Comparison of ENCODE assay signal across 10 cellular contexts in genomic region chr1:12001996-12002493, GRCh38. TPM values are rescaled to one million over a fixed set of nuclear protein-coding genes. Genes with fewer than 3 reads are reported as not detected.
A peak's percentile ranks its signal among the peaks of the same experiment; 100 is the strongest.
DNase-seq lines count a peak whose midpoint lies in the region; ATAC-seq and TF ChIP-seq lines count a peak whose summit lies in the region.
"Had no signal": no experiment of that assay in that cellular context is flagged by ENCODE, and none has a peak within 500 bp of the region (broad histone marks: within the 10 kb centered on the region; RNA-seq: fewer than 3 reads in every experiment).

No MANE protein-coding gene starts in this region.

- H3K9ac ChIP-seq in mesenchymal stem cell (ENCODE audit: low read length) = no peak overlapping the region

- POLR2A ChIA-PET in PC-9 (lab: Charles Lee; ENCODE audit: unreplicated experiment) = no interaction called here

- H4K20me1 ChIP-seq in PC-9 (ENCODE audit: insufficient read depth) = no peaks in the 10 kb centered on the region

- peaks cover 20% of the 10 kb centered on the region for H3K79me1 ChIP-seq in mesenchymal stem cell (replicated peaks; ENCODE audit: low read length, poor library complexity, severe bottlenecking)

- H3F3A ChIP-seq in PC-9 (ENCODE audit: insufficient read depth, low read depth) = 0 out of 2 replicates have a peak, but pooled peaks cover 4% of the 10 kb centered on the region

- CTCF ChIA-PET in PC-9 (lab: Charles Lee) = no interaction called here

- no peak for TF ChIP-seq CTCF in PC-9 (conservative IDR thresholded peaks at IDR 0.05)

- ATAC-seq in effector memory CD8-positive, alpha-beta T cell (replicated peaks) = no peak

- DNase-seq in ELR (ENCODE audit: low read depth) (peak; percentile 66), PC-9 (peak; percentile 14 to 40), epithelial cell of prostate (ENCODE audit: low read depth, low spot score) (no peak), mesenchymal stem cell (no peak), NCI-H526 (lab: John Stamatoyannopoulos, UW) (no peak), H7 (no peak), NCI-H2196 (lab: John Stamatoyannopoulos, UW; ENCODE audit: unreplicated experiment) (no peak)
- DNase-seq in effector memory CD8-positive, alpha-beta T cell = no peak
- DNase-seq: esophagus squamous epithelium had no signal

- H2AK5ac ChIP-seq in mesenchymal stem cell (ENCODE audit: low read length, severe bottlenecking) = no peak overlapping the region

- H2BK15ac ChIP-seq in mesenchymal stem cell (ENCODE audit: low read depth, poor library complexity, severe bottlenecking) = no peak overlapping the region

- no peak overlapping the region for H3K4me2 ChIP-seq in PC-9
- H3K4me2 ChIP-seq in mesenchymal stem cell (ENCODE audit: low read length, poor library complexity, severe bottlenecking) = no peak overlapping the region

- no peak overlapping the region for H2BK120ac ChIP-seq in mesenchymal stem cell (ENCODE audit: low read depth, low read length)

- H3K4me3 ChIP-seq in PC-9 (no peak overlapping the region), mesenchymal stem cell (ENCODE audit: insufficient read depth in 1 of 2, low read depth in 1 of 2, low read length in 2 of 2) (no peak overlapping the region), H7 (ENCODE audit: insufficient read depth, low read depth, low read length) (no peak overlapping the region)
- H3K4me3 ChIP-seq: esophagus squamous epithelium had no signal

- no peak overlapping the region for H3K23ac ChIP-seq in mesenchymal stem cell (ENCODE audit: low read length in 2 of 2)

- H3K9me3 Mint-ChIP-seq in effector memory CD8-positive, alpha-beta T cell = no peaks in the 10 kb centered on the region
- H3K9me3 Mint-ChIP-seq: CD4-positive, alpha-beta T cell had no signal

- BruUV-seq in PC-9 (replicated peaks; lab: Mats Ljungman, UMichigan) = no TSS peak

- H3K14ac ChIP-seq in mesenchymal stem cell (ENCODE audit: low read length in 2 of 2) = no peak overlapping the region

- H3K9me2 ChIP-seq in PC-9 (ENCODE audit: insufficient read depth) = no peaks in the 10 kb centered on the region

- H4K91ac ChIP-seq in mesenchymal stem cell (ENCODE audit: low read length) = no peak overlapping the region

- WGBS in mesenchymal stem cell = 97% methylated on average over 10 of the region's 10 CpGs

- no peaks in the 10 kb centered on the region for H3K27me3 Mint-ChIP-seq in effector memory CD8-positive, alpha-beta T cell
- H3K27me3 Mint-ChIP-seq: CD4-positive, alpha-beta T cell had no signal

- H3K9me3 ChIP-seq in PC-9 (ENCODE audit: insufficient read depth, low read depth) = no peaks in the 10 kb centered on the region
- no peaks in the 10 kb centered on the region for H3K9me3 ChIP-seq in mesenchymal stem cell (ENCODE audit: control insufficient read depth, low read length)
- H3K9me3 ChIP-seq: esophagus squamous epithelium had no signal

- no peak overlapping the region for H4K8ac ChIP-seq in mesenchymal stem cell (ENCODE audit: low read length)

- intact Hi-C loops in PC-9 (cut with micrococcal nuclease; ENCODE audit: unreplicated experiment) = no loop called here

- no peak overlapping the region for H2BK5ac ChIP-seq in mesenchymal stem cell (ENCODE audit: low read depth, low read length, poor library complexity, severe bottlenecking)

- H3K27ac Mint-ChIP-seq in effector memory CD8-positive, alpha-beta T cell = no peak overlapping the region
- H3K27ac Mint-ChIP-seq: CD4-positive, alpha-beta T cell had no signal

- H3K18ac ChIP-seq in mesenchymal stem cell (ENCODE audit: low read depth in 1 of 2, low read length in 2 of 2) = no peak overlapping the region

- H3K27ac ChIP-seq in PC-9 (peak overlapping the region; percentile 39; the same call in 1 of the 2 replicates), epithelial cell of prostate (peak overlapping the region; percentile 39), mesenchymal stem cell (ENCODE audit: low read length, poor library complexity, severe bottlenecking) (peak overlapping the region; percentile 1)
- H3K27ac ChIP-seq: esophagus squamous epithelium had no signal

- H3K79me2 ChIP-seq in PC-9 (ENCODE audit: low read depth) = no peaks in the 10 kb centered on the region

- H2BK12ac ChIP-seq in mesenchymal stem cell (ENCODE audit: low read length in 2 of 2) = no peak overlapping the region

- H3K36me3 Mint-ChIP-seq in effector memory CD8-positive, alpha-beta T cell (ENCODE audit: insufficient read depth) = peaks cover 78% of the 10 kb centered on the region

- H2AFZ ChIP-seq in PC-9 = no peak overlapping the region
- H2AFZ ChIP-seq in mesenchymal stem cell (ENCODE audit: low read depth, low read length) = no peak overlapping the region

- peaks cover 0 to 2% of the 10 kb centered on the region in 2 donors for H3K4me1 Mint-ChIP-seq in effector memory CD8-positive, alpha-beta T cell (ENCODE audit: low read depth in 2 of 2)

- no peak overlapping the region for H3K4me3 Mint-ChIP-seq in effector memory CD8-positive, alpha-beta T cell
- H3K4me3 Mint-ChIP-seq: CD4-positive, alpha-beta T cell had no signal

- no peak overlapping the region for H3K4ac ChIP-seq in mesenchymal stem cell (ENCODE audit: low read depth in 1 of 2, low read length in 2 of 2)

- no peaks in the 10 kb centered on the region for H3K4me1 ChIP-seq in PC-9 (replicated peaks; ENCODE audit: insufficient read depth)
- peaks cover 5% of the 10 kb centered on the region for H3K4me1 ChIP-seq in mesenchymal stem cell (ENCODE audit: control insufficient read depth, insufficient read depth, low read depth, low read length)

- H3K36me3 ChIP-seq in PC-9 (ENCODE audit: low read depth) = peaks cover 10% of the 10 kb centered on the region
- H3K36me3 ChIP-seq in mesenchymal stem cell (ENCODE audit: control insufficient read depth in 1 of 2, insufficient read depth in 2 of 2, low read depth in 1 of 2, low read length in 2 of 2) = peaks cover 83 to 84% of the 10 kb centered on the region in 2 experiments
- H3K36me3 ChIP-seq in H7 (replicated peaks; ENCODE audit: control insufficient read depth, insufficient read depth, low read length) = peaks cover 61% of the 10 kb centered on the region

- H3K27me3 ChIP-seq in PC-9 (ENCODE audit: insufficient read depth, low read depth) (no peaks in the 10 kb centered on the region), mesenchymal stem cell (ENCODE audit: control insufficient read depth in 1 of 2, insufficient read depth in 1 of 2, low read length in 2 of 2) (no peaks in the 10 kb centered on the region), H7 (ENCODE audit: control insufficient read depth, insufficient read depth, low read length) (no peaks in the 10 kb centered on the region)
- H3K27me3 ChIP-seq: esophagus squamous epithelium had no signal

RNA-seq across cellular contexts. Expression of gene MIIP, which starts 17.3 kb away (rescaled TPM):
- 25.9 and 28.3 TPM in 2 replicates for total RNA-seq in PC-9 (2021)
- polyA plus RNA-seq in mesenchymal stem cell (2013, experiment 1 of 2) = 13.4 TPM
- polyA plus RNA-seq in mesenchymal stem cell (2013, experiment 2 of 2) = 14.0 TPM
- 165 and 172 TPM in 2 replicates for total RNA-seq in H7 (2014; rRNA removed; shearing (Covaris generic))

RNA-seq across cellular contexts. Expression of gene MFN2, which starts 21.8 kb away (rescaled TPM):
- 54.2 and 72.6 TPM in 2 replicates for total RNA-seq in PC-9 (2021)
- 32.9 TPM for polyA plus RNA-seq in mesenchymal stem cell (2013, experiment 1 of 2)
- 32.5 TPM for polyA plus RNA-seq in mesenchymal stem cell (2013, experiment 2 of 2)
- total RNA-seq in H7 (2014; rRNA removed; shearing (Covaris generic)) = 84.1 and 85.8 TPM in 2 replicates

Comparison
In these comparisons a context has a peak if more than half of its experiments do, and no peak if none do; other contexts are left out.
1. DNase-seq: peak in ELR (single experiment) and PC-9 (2 of 2); none in epithelial cell of prostate (single experiment), mesenchymal stem cell (single experiment), effector memory CD8-positive, alpha-beta T cell (0 of 3), NCI-H526 (0 of 2), H7 (single experiment) and NCI-H2196 (single experiment).
2. Peak in every context shown above with its lines, with median percentiles within 50 percentile points of each other: H3K27ac ChIP-seq.